In genomic region chr12:56315626-56316473, GRCh38 we compare ENCODE assay signal across 8 cellular contexts. TPM values are rescaled to one million over a fixed set of nuclear protein-coding genes. Genes with fewer than 3 reads are reported as not detected.
DNase-seq lines count a peak whose midpoint lies in the region; ATAC-seq and TF ChIP-seq lines count a peak whose summit lies in the region.

Gene CNPY2 (minus strand): TSS chr12:56315988. CDS start chr12:56315217, 771 bp downstream.

- peak; percentile 86 for TF ChIP-seq POLR2A in right lobe of liver (IDR thresholded peaks at IDR 0.05)

- peak within 1 kb of the TSS; percentile 93 for H3K27ac ChIP-seq in CD4-positive, CD25-positive, alpha-beta regulatory T cell (ENCODE audit: insufficient read depth, low read length, poor library complexity, severe bottlenecking)
- peak within 1 kb of the TSS; percentile 90 for H3K27ac ChIP-seq in duodenal mucosa (ENCODE audit: low read depth, low read length)
- H3K27ac ChIP-seq in right lobe of liver: peak within 1 kb of the TSS; percentile 72 to 92 (median 87)

- POLR2A ChIA-PET in activated CD4-positive, alpha-beta memory T cell treated with anti-CD3 and anti-CD28 coated beads for 36 hours (lab: Charles Lee): interaction anchor here (0.8 to 3.1 kb wide), 14 partner anchors 9 to 212 kb away, joined by 3 to 15 read pairs (median 4); partner anchors contain the start of genes COQ10A, IL23A, PA2G4 and PAN2

- peaks cover 4 to 24% (median 8%) of the 10 kb centered on the region in 4 donors for H3K4me1 Mint-ChIP-seq in CD4-positive, CD25-positive, alpha-beta regulatory T cell
- H3K4me1 Mint-ChIP-seq in activated CD4-positive, alpha-beta memory T cell treated with anti-CD3 and anti-CD28 coated beads for 36 hours (ENCODE audit: low read depth): peaks cover 16% of the 10 kb centered on the region

- H3K9me3 Mint-ChIP-seq in CD4-positive, CD25-positive, alpha-beta regulatory T cell: no peaks in the 10 kb centered on the region
- H3K9me3 Mint-ChIP-seq in activated CD4-positive, alpha-beta memory T cell treated with anti-CD3 and anti-CD28 coated beads for 36 hours: no peaks in the 10 kb centered on the region

- peak; percentile 95 to 98 (median 95) for DNase-seq in CD4-positive, CD25-positive, alpha-beta regulatory T cell
- DNase-seq in NCI-H82 treated with DMSO at 0.1 percent for 48 hours (lab: John Stamatoyannopoulos, UW; ENCODE audit: unreplicated experiment) (peak; percentile 90), right lobe of liver (peak; percentile 97 to 98 (median 98))
- DNase-seq in activated CD4-positive, alpha-beta memory T cell treated with anti-CD3 and anti-CD28 coated beads for 36 hours: peak; percentile 95
- peak; percentile 86 to 90 for DNase-seq in stimulated activated CD4-positive, alpha-beta T cell treated with anti-CD3 and anti-CD28 coated beads, Interleukin-4, amount 100 ng/mL, for 4 hours

- H3K9me3 ChIP-seq in CD4-positive, CD25-positive, alpha-beta regulatory T cell (ENCODE audit: control insufficient read depth in 2 of 2, low read length in 2 of 2): no peaks in the 10 kb centered on the region
- H3K9me3 ChIP-seq in duodenal mucosa (ENCODE audit: control insufficient read depth in 1 of 2, low read length in 2 of 2) (no peaks in the 10 kb centered on the region), right lobe of liver (no peaks in the 10 kb centered on the region)

- peak; percentile 92 to 94 for ATAC-seq in CD4-positive, CD25-positive, alpha-beta regulatory T cell (ENCODE audit: low read depth in 2 of 2)
- ATAC-seq in GM19438 (IDR thresholded peaks at IDR 0.05; ENCODE audit: low read depth, unreplicated experiment): peak; percentile 86
- ATAC-seq in HG03575 (IDR thresholded peaks at IDR 0.05; ENCODE audit: extremely low read depth, insufficient number of reproducible peaks, low FRiP score, unreplicated experiment): peak; percentile 68
- ATAC-seq in right lobe of liver: peak; percentile 90 to 95 (median 93)

- H3K9ac ChIP-seq in duodenal mucosa (ENCODE audit: low read depth in 1 of 2, low read length in 2 of 2): peak within 1 kb of the TSS; percentile 96 to 99

- H3K27ac Mint-ChIP-seq in CD4-positive, CD25-positive, alpha-beta regulatory T cell: peak within 1 kb of the TSS; percentile 98 to 99 (median 99)
- peak within 1 kb of the TSS; percentile 97 for H3K27ac Mint-ChIP-seq in activated CD4-positive, alpha-beta memory T cell treated with anti-CD3 and anti-CD28 coated beads for 36 hours

- no peaks in the 10 kb centered on the region for H3K27me3 ChIP-seq in CD4-positive, CD25-positive, alpha-beta regulatory T cell (ENCODE audit: control insufficient read depth, insufficient read depth, low read length)
- no peaks in the 10 kb centered on the region for H3K27me3 ChIP-seq in duodenal mucosa (ENCODE audit: control insufficient read depth in 1 of 2, insufficient read depth in 2 of 2, low read length in 2 of 2)
- no peaks in the 10 kb centered on the region for H3K27me3 ChIP-seq in right lobe of liver

- TF ChIP-seq CTCF in right lobe of liver (IDR thresholded peaks at IDR 0.05): peak; percentile 5 to 28 (median 12)

- peaks cover 17% of the 10 kb centered on the region for H3K36me3 Mint-ChIP-seq in CD4-positive, CD25-positive, alpha-beta regulatory T cell
- peaks cover 16% of the 10 kb centered on the region for H3K36me3 Mint-ChIP-seq in activated CD4-positive, alpha-beta memory T cell treated with anti-CD3 and anti-CD28 coated beads for 36 hours

- intact Hi-C loops in activated CD4-positive, alpha-beta memory T cell treated with anti-CD3 and anti-CD28 coated beads for 36 hours (cut with micrococcal nuclease): loop anchor here (1.0 to 5.0 kb wide), 8 partner anchors 16 to 316 kb away; partner anchors contain the start of genes BAZ2A, CS, IL23A and RPL41
- intact Hi-C loops in right lobe of liver (cut with DNase I): no loop called here

- CTCF ChIA-PET in activated CD4-positive, alpha-beta memory T cell treated with anti-CD3 and anti-CD28 coated beads for 36 hours (lab: Charles Lee): interaction anchor here (1.0 to 4.8 kb wide), 13 partner anchors 9 to 198 kb away, joined by 3 to 32 read pairs (median 6); partner anchors contain the start of genes ANKRD52, COQ10A, PAN2 and STAT2

- peak within 1 kb of the TSS; percentile 98 to 100 (median 98) for H3K4me3 Mint-ChIP-seq in CD4-positive, CD25-positive, alpha-beta regulatory T cell
- H3K4me3 Mint-ChIP-seq in activated CD4-positive, alpha-beta memory T cell treated with anti-CD3 and anti-CD28 coated beads for 36 hours: peak within 1 kb of the TSS; percentile 98

- peaks cover 14% of the 10 kb centered on the region for H3K4me1 ChIP-seq in CD4-positive, CD25-positive, alpha-beta regulatory T cell (ENCODE audit: control insufficient read depth, insufficient read depth, low read length, poor library complexity, severe bottlenecking)
- H3K4me1 ChIP-seq in duodenal mucosa (ENCODE audit: control insufficient read depth in 1 of 2, insufficient read depth in 2 of 2, low read length in 2 of 2) (peaks cover 10 to 19% of the 10 kb centered on the region in 2 donors), right lobe of liver (peaks cover 0 to 13% (median 5%) of the 10 kb centered on the region in 4 donors)

- peaks cover 14% of the 10 kb centered on the region for H3K36me3 ChIP-seq in CD4-positive, CD25-positive, alpha-beta regulatory T cell (ENCODE audit: control insufficient read depth, insufficient read depth, low read length)
- peaks cover 12 to 31% of the 10 kb centered on the region in 2 donors for H3K36me3 ChIP-seq in duodenal mucosa (ENCODE audit: control insufficient read depth in 1 of 2, insufficient read depth in 2 of 2, low read length in 2 of 2)
- peaks cover 0 to 42% (median 18%) of the 10 kb centered on the region in 4 donors for H3K36me3 ChIP-seq in right lobe of liver

- peak within 1 kb of the TSS; percentile 82 for H3K4me3 ChIP-seq in CD4-positive, CD25-positive, alpha-beta regulatory T cell (ENCODE audit: low read depth, low read length)
- H3K4me3 ChIP-seq in duodenal mucosa (ENCODE audit: low read depth in 1 of 2, low read length in 2 of 2) (peak within 1 kb of the TSS; percentile 98 to 99), right lobe of liver (peak within 1 kb of the TSS; percentile 74 to 90 (median 90))

- H3K27me3 Mint-ChIP-seq in CD4-positive, CD25-positive, alpha-beta regulatory T cell: no peaks in the 10 kb centered on the region
- H3K27me3 Mint-ChIP-seq in activated CD4-positive, alpha-beta memory T cell treated with anti-CD3 and anti-CD28 coated beads for 36 hours: no peaks in the 10 kb centered on the region

- 1% methylated on average over 11 of the region's 62 CpGs for WGBS in right lobe of liver (ENCODE audit: insufficient coverage, low coverage, low lambda C conversion rate, missing lambda C conversion rate)

RNA-seq across cellular contexts. Expression of gene CNPY2, which starts in this region (rescaled TPM):
- 47.6 TPM for total RNA-seq in CD4-positive, CD25-positive, alpha-beta regulatory T cell
- 100 to 1,000 TPM; 139 to 166 (median 156) TPM for polyA plus RNA-seq in CD4-positive, CD25-positive, alpha-beta regulatory T cell
- 10 to 100 TPM; 74.7 to 91.6 TPM for total RNA-seq in activated CD4-positive, alpha-beta memory T cell treated with anti-CD3 and anti-CD28 coated beads for 36 hours
- total RNA-seq in right lobe of liver: 10 to 100 TPM; 63.7 to 93.7 (median 76.5) TPM

Comparison
In these comparisons a context has a peak if more than half of its experiments do, and no peak if none do; other contexts are left out.
1. Peak in every context shown above with its lines: DNase-seq, ATAC-seq, H3K4me3 ChIP-seq and H3K27ac ChIP-seq.